Comparison of ENCODE assay signal across 1 cellular context in the genomic region with DNA sequence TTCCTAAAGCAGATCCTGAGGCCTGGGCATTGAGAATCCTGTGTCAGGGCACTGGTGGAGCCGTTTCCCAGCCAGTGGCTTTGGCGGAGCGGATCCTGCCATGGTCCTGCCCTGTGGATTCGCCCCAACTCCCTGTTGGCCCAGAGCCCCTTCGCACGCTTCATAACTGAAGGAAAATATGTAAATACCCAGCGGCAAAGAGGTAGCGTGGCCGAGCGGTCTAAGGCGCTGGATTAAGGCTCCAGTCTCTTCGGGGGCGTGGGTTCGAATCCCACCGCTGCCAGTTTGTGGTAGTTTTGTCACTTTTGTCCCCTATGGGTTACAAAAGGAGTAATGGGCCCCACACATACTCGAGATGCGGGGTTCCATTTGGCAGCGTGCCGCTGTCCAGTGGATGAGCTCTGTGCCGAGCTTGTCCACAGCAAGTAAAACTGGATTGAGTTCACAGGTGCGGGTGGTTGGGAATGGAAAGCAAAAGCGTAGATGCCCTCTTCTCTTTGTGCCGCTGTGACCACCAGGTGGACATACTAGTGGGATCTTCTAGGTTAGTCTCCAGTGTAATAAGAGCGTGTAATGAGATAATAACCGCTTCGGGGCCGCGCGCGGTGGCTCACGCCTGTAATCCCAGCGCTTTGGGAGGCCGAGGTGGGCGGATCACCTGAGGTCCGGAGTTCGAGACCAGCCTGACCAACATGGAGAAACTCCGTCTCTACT.
TF ChIP-seq lines count a peak whose summit lies in the region.

No MANE protein-coding gene starts in this region.

TF ChIP-seq in HEK293, 187 proteins besides CTCF, POLR2A, EP300 and RAD21 (continued from another document and continues in another):
- TF ChIP-seq, protein P1, sequence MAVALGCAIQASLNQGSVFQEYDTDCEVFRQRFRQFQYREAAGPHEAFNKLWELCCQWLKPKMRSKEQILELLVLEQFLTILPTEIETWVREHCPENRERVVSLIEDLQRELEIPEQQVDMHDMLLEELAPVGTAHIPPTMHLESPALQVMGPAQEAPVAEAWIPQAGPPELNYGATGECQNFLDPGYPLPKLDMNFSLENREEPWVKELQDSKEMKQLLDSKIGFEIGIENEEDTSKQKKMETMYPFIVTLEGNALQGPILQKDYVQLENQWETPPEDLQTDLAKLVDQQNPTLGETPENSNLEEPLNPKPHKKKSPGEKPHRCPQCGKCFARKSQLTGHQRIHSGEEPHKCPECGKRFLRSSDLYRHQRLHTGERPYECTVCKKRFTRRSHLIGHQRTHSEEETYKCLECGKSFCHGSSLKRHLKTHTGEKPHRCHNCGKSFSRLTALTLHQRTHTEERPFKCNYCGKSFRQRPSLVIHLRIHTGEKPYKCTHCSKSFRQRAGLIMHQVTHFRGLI (tag by site-specific recombination; IDR thresholded peaks at IDR 0.05): peak; percentile 39; the same call in 1 of the 2 replicates
- TF ChIP-seq ZFP37 (tag by site-specific recombination; IDR thresholded peaks at IDR 0.05) (peak; percentile 82; the same call in 1 of the 2 replicates), ZNF473 (tag by site-specific recombination; IDR thresholded peaks at IDR 0.05) (no peak), ZNF747 (tag by site-specific recombination; IDR thresholded peaks at IDR 0.05) (no peak), GLIS1 (tag by site-specific recombination; IDR thresholded peaks at IDR 0.05) (peak; percentile 84), ZNF202 (tag by site-specific recombination; IDR thresholded peaks at IDR 0.05; ENCODE audit: borderline replicate concordance) (no peak), ZNF214 (tag by site-specific recombination; IDR thresholded peaks at IDR 0.05; ENCODE audit: borderline replicate concordance) (no peak; the same call in 1 of the 2 replicates), ZNF548 (tag by site-specific recombination; IDR thresholded peaks at IDR 0.05) (no peak), ZNF311 (tag by site-specific recombination; IDR thresholded peaks at IDR 0.05; ENCODE audit: borderline replicate concordance) (no peak), ZNF169 (tag by site-specific recombination; IDR thresholded peaks at IDR 0.05) (no peak), TRIM28 (IDR thresholded peaks at IDR 0.05; ENCODE audit: borderline replicate concordance, low read length) (peak; percentile 32; the same call in 1 of the 2 replicates), MZF1 (tag by site-specific recombination; IDR thresholded peaks at IDR 0.05; ENCODE audit: borderline replicate concordance) (peak; percentile 68), ZNF248 (tag by site-specific recombination; IDR thresholded peaks at IDR 0.05) (no peak), ZFP3 (tag by site-specific recombination; IDR thresholded peaks at IDR 0.05; ENCODE audit: low read depth) (no peak), ZNF677 (tag by site-specific recombination; IDR thresholded peaks at IDR 0.05) (0 out of 2 replicates have a peak, but pooled peaks have one; percentile 50), GLIS2 (tag by site-specific recombination; IDR thresholded peaks at IDR 0.05) (peak; percentile 87), ZNF621 (tag by site-specific recombination; IDR thresholded peaks at IDR 0.05) (no peak), ZNF221 (tag by site-specific recombination; IDR thresholded peaks at IDR 0.05; ENCODE audit: borderline replicate concordance) (no peak), SP2 (tag by site-specific recombination; IDR thresholded peaks at IDR 0.05) (no peak; the same call in 1 of the 2 replicates), ZBTB20 (tag by site-specific recombination; IDR thresholded peaks at IDR 0.05) (peak; percentile 94), WT1 (tag by site-specific recombination; IDR thresholded peaks at IDR 0.05) (no peak; the same call in 1 of the 2 replicates), ZNF24 (tag by site-specific recombination; IDR thresholded peaks at IDR 0.05) (peak; percentile 52; the same call in 1 of the 2 replicates), ZIC2 (tag by site-specific recombination; IDR thresholded peaks at IDR 0.05) (no peak; the same call in 1 of the 2 replicates), ZNF830 (tag by site-specific recombination; IDR thresholded peaks at IDR 0.05; ENCODE audit: low read depth) (no peak; the same call in 1 of the 2 replicates), ZNF146 (tag by site-specific recombination; IDR thresholded peaks at IDR 0.05) (no peak), ZNF654 (tag by site-specific recombination; IDR thresholded peaks at IDR 0.05; ENCODE audit: low read depth) (no peak), ZNF768 (tag by site-specific recombination; IDR thresholded peaks at IDR 0.05) (no peak), RBAK (tag by site-specific recombination; IDR thresholded peaks at IDR 0.05) (no peak), KLF8 (tag by site-specific recombination; IDR thresholded peaks at IDR 0.05) (peak; percentile 58), ZNF664 (tag by site-specific recombination; IDR thresholded peaks at IDR 0.05) (peak; percentile 81), ZNF701 (tag by site-specific recombination; IDR thresholded peaks at IDR 0.05) (no peak), ZNF10 (tag by site-specific recombination; IDR thresholded peaks at IDR 0.05) (no peak), ZBTB8A (tag by site-specific recombination; IDR thresholded peaks at IDR 0.05) (peak; percentile 90), ZNF707 (tag by site-specific recombination; IDR thresholded peaks at IDR 0.05) (no peak)
- TF ChIP-seq, protein P2, sequence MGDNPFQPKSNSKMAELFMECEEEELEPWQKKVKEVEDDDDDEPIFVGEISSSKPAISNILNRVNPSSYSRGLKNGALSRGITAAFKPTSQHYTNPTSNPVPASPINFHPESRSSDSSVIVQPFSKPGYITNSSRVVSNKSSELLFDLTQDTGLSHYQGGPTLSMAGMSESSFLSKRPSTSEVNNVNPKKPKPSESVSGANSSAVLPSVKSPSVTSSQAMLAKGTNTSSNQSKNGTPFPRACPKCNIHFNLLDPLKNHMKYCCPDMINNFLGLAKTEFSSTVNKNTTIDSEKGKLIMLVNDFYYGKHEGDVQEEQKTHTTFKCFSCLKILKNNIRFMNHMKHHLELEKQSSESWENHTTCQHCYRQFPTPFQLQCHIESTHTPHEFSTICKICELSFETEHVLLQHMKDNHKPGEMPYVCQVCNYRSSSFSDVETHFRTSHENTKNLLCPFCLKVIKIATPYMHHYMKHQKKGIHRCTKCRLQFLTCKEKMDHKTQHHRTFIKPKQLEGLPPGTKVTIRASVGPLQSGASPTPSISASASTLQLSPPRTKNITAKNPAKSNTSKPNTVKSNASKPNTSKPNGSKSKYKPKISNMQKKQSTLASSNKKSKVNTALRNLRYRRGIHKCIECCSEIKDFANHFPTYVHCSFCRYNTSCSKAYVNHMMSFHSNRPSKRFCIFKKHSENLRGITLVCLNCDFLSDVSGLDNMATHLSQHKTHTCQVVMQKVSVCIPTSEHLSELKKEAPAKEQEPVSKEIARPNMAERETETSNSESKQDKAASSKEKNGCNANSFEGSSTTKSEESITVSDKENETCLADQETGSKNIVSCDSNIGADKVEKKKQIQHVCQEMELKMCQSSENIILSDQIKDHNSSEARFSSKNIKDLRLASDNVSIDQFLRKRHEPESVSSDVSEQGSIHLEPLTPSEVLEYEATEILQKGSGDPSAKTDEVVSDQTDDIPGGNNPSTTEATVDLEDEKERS (tag by site-specific recombination; IDR thresholded peaks at IDR 0.05): 0 out of 2 replicates have a peak, but pooled peaks have one; percentile 6
- TF ChIP-seq, protein P3, sequence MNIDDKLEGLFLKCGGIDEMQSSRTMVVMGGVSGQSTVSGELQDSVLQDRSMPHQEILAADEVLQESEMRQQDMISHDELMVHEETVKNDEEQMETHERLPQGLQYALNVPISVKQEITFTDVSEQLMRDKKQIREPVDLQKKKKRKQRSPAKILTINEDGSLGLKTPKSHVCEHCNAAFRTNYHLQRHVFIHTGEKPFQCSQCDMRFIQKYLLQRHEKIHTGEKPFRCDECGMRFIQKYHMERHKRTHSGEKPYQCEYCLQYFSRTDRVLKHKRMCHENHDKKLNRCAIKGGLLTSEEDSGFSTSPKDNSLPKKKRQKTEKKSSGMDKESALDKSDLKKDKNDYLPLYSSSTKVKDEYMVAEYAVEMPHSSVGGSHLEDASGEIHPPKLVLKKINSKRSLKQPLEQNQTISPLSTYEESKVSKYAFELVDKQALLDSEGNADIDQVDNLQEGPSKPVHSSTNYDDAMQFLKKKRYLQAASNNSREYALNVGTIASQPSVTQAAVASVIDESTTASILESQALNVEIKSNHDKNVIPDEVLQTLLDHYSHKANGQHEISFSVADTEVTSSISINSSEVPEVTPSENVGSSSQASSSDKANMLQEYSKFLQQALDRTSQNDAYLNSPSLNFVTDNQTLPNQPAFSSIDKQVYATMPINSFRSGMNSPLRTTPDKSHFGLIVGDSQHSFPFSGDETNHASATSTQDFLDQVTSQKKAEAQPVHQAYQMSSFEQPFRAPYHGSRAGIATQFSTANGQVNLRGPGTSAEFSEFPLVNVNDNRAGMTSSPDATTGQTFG (tag by site-specific recombination; IDR thresholded peaks at IDR 0.05; ENCODE audit: borderline replicate concordance): no peak
- TF ChIP-seq, protein P4, sequence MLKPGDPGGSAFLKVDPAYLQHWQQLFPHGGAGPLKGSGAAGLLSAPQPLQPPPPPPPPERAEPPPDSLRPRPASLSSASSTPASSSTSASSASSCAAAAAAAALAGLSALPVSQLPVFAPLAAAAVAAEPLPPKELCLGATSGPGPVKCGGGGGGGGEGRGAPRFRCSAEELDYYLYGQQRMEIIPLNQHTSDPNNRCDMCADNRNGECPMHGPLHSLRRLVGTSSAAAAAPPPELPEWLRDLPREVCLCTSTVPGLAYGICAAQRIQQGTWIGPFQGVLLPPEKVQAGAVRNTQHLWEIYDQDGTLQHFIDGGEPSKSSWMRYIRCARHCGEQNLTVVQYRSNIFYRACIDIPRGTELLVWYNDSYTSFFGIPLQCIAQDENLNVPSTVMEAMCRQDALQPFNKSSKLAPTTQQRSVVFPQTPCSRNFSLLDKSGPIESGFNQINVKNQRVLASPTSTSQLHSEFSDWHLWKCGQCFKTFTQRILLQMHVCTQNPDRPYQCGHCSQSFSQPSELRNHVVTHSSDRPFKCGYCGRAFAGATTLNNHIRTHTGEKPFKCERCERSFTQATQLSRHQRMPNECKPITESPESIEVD (tag by site-specific recombination; IDR thresholded peaks at IDR 0.05): peak; percentile 60
- TF ChIP-seq, protein P5, sequence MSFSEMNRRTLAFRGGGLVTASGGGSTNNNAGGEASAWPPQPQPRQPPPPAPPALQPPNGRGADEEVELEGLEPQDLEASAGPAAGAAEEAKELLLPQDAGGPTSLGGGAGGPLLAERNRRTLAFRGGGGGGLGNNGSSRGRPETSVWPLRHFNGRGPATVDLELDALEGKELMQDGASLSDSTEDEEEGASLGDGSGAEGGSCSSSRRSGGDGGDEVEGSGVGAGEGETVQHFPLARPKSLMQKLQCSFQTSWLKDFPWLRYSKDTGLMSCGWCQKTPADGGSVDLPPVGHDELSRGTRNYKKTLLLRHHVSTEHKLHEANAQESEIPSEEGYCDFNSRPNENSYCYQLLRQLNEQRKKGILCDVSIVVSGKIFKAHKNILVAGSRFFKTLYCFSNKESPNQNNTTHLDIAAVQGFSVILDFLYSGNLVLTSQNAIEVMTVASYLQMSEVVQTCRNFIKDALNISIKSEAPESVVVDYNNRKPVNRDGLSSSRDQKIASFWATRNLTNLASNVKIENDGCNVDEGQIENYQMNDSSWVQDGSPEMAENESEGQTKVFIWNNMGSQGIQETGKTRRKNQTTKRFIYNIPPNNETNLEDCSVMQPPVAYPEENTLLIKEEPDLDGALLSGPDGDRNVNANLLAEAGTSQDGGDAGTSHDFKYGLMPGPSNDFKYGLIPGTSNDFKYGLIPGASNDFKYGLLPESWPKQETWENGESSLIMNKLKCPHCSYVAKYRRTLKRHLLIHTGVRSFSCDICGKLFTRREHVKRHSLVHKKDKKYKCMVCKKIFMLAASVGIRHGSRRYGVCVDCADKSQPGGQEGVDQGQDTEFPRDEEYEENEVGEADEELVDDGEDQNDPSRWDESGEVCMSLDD (tag by site-specific recombination; IDR thresholded peaks at IDR 0.05): peak; percentile 91
- TF ChIP-seq, protein P6, sequence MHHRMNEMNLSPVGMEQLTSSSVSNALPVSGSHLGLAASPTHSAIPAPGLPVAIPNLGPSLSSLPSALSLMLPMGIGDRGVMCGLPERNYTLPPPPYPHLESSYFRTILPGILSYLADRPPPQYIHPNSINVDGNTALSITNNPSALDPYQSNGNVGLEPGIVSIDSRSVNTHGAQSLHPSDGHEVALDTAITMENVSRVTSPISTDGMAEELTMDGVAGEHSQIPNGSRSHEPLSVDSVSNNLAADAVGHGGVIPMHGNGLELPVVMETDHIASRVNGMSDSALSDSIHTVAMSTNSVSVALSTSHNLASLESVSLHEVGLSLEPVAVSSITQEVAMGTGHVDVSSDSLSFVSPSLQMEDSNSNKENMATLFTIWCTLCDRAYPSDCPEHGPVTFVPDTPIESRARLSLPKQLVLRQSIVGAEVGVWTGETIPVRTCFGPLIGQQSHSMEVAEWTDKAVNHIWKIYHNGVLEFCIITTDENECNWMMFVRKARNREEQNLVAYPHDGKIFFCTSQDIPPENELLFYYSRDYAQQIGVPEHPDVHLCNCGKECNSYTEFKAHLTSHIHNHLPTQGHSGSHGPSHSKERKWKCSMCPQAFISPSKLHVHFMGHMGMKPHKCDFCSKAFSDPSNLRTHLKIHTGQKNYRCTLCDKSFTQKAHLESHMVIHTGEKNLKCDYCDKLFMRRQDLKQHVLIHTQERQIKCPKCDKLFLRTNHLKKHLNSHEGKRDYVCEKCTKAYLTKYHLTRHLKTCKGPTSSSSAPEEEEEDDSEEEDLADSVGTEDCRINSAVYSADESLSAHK (tag by site-specific recombination; IDR thresholded peaks at IDR 0.05): no peak; the same call in 1 of the 2 replicates
- TF ChIP-seq, protein P7, sequence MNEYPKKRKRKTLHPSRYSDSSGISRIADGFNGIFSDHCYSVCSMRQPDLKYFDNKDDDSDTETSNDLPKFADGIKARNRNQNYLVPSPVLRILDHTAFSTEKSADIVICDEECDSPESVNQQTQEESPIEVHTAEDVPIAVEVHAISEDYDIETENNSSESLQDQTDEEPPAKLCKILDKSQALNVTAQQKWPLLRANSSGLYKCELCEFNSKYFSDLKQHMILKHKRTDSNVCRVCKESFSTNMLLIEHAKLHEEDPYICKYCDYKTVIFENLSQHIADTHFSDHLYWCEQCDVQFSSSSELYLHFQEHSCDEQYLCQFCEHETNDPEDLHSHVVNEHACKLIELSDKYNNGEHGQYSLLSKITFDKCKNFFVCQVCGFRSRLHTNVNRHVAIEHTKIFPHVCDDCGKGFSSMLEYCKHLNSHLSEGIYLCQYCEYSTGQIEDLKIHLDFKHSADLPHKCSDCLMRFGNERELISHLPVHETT (tag by site-specific recombination; IDR thresholded peaks at IDR 0.05): 0 out of 2 replicates have a peak, but pooled peaks have one; percentile 45
- TF ChIP-seq, protein P8, sequence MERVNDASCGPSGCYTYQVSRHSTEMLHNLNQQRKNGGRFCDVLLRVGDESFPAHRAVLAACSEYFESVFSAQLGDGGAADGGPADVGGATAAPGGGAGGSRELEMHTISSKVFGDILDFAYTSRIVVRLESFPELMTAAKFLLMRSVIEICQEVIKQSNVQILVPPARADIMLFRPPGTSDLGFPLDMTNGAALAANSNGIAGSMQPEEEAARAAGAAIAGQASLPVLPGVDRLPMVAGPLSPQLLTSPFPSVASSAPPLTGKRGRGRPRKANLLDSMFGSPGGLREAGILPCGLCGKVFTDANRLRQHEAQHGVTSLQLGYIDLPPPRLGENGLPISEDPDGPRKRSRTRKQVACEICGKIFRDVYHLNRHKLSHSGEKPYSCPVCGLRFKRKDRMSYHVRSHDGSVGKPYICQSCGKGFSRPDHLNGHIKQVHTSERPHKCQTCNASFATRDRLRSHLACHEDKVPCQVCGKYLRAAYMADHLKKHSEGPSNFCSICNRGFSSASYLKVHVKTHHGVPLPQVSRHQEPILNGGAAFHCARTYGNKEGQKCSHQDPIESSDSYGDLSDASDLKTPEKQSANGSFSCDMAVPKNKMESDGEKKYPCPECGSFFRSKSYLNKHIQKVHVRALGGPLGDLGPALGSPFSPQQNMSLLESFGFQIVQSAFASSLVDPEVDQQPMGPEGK (tag by site-specific recombination; IDR thresholded peaks at IDR 0.05): peak; percentile 12
